In genomic region chr6:32127717-32128592, GRCh38 we compare ENCODE assay signal across 1 cellular context.
TF ChIP-seq lines count a peak whose summit lies in the region.

ATF6B (minus strand) TSS chr6:32128246; CDS start chr6:32128207, 39 bp downstream.

TF ChIP-seq in HepG2, 621 proteins besides CTCF, POLR2A, EP300 and RAD21 (continued from another document and continues in another):
- TF ChIP-seq BRF2 (CRISPR knock-in tag; IDR thresholded peaks at IDR 0.05) (no peak), RFX5 (IDR thresholded peaks at IDR 0.05; ENCODE audit: low read depth, low read length) (peak; percentile 54), GATAD1 (CRISPR knock-in tag; IDR thresholded peaks at IDR 0.05) (peak; percentile 85), ZNF510 (CRISPR knock-in tag; IDR thresholded peaks at IDR 0.05; ENCODE audit: low read depth) (peak; percentile 64; the same call in 1 of the 2 replicates), NFYB (CRISPR knock-in tag; IDR thresholded peaks at IDR 0.05) (peak; percentile 91), SOX5 (CRISPR knock-in tag; IDR thresholded peaks at IDR 0.05; ENCODE audit: borderline replicate concordance) (no peak), ATF5 (CRISPR knock-in tag; IDR thresholded peaks at IDR 0.05; ENCODE audit: low read depth) (no peak), TFDP2 (CRISPR knock-in tag; IDR thresholded peaks at IDR 0.05) (0 out of 2 replicates have a peak, but pooled peaks have one; percentile 20), HMGA1 (CRISPR knock-in tag; conservative IDR thresholded peaks at IDR 0.05) (no peak), TFDP1 (CRISPR knock-in tag; IDR thresholded peaks at IDR 0.05; ENCODE audit: borderline replicate concordance) (0 out of 2 replicates have a peak, but pooled peaks have one; percentile 32), MXD1 (CRISPR knock-in tag; IDR thresholded peaks at IDR 0.05) (peak; percentile 60; the same call in 1 of the 2 replicates), EED (CRISPR knock-in tag; IDR thresholded peaks at IDR 0.05) (peak; percentile 90; the same call in 1 of the 2 replicates), ZNF276 (CRISPR knock-in tag; IDR thresholded peaks at IDR 0.05; ENCODE audit: low read depth) (no peak), ZNF772 (CRISPR knock-in tag; IDR thresholded peaks at IDR 0.05) (0 out of 2 replicates have a peak, but pooled peaks have one; percentile 48), PITX1 (CRISPR knock-in tag; IDR thresholded peaks at IDR 0.05) (peak; percentile 36; the same call in 1 of the 2 replicates), ZNF710 (CRISPR knock-in tag; IDR thresholded peaks at IDR 0.05; ENCODE audit: borderline replicate concordance) (no peak), ATF7-NPFF (CRISPR knock-in tag; IDR thresholded peaks at IDR 0.05; ENCODE audit: low read depth) (no peak), PHF20 (CRISPR knock-in tag; IDR thresholded peaks at IDR 0.05) (peak; percentile 69), KDM5A (IDR thresholded peaks at IDR 0.05; ENCODE audit: borderline replicate concordance, low read length) (peak; percentile 96), SIN3A (IDR thresholded peaks at IDR 0.05; ENCODE audit: borderline replicate concordance, low read depth, low read length) (0 out of 2 replicates have a peak, but pooled peaks have one; percentile 89), HDAC1 (CRISPR knock-in tag; IDR thresholded peaks at IDR 0.05) (peak; percentile 84), HNRNPUL1 (IDR thresholded peaks at IDR 0.05; ENCODE audit: low read depth, low read length) (no peak), ZNF333 (CRISPR knock-in tag; IDR thresholded peaks at IDR 0.05; ENCODE audit: borderline replicate concordance) (0 out of 2 replicates have a peak, but pooled peaks have one; percentile 90), ZNF124 (CRISPR knock-in tag; IDR thresholded peaks at IDR 0.05) (no peak), ZBTB26 (CRISPR knock-in tag; IDR thresholded peaks at IDR 0.05; ENCODE audit: borderline replicate concordance) (peak; percentile 26; the same call in 1 of the 2 replicates), TCF12 (IDR thresholded peaks at IDR 0.05) (no peak), TCF12 (CRISPR knock-in tag; IDR thresholded peaks at IDR 0.05) (0 out of 2 replicates have a peak, but pooled peaks have one; percentile 68), ZNF639 (CRISPR knock-in tag; conservative IDR thresholded peaks at IDR 0.05) (0 out of 2 replicates have a peak, but pooled peaks have one; percentile 44), KMT2B (CRISPR knock-in tag; IDR thresholded peaks at IDR 0.05) (peak; percentile 43; the same call in 1 of the 2 replicates), NPAS2 (CRISPR knock-in tag; IDR thresholded peaks at IDR 0.05; ENCODE audit: borderline replicate concordance) (no peak), ZNF704 (CRISPR knock-in tag; IDR thresholded peaks at IDR 0.05; ENCODE audit: borderline replicate concordance) (peak; percentile 73; the same call in 1 of the 2 replicates), MIXL1 (CRISPR knock-in tag; IDR thresholded peaks at IDR 0.05) (0 out of 2 replicates have a peak, but pooled peaks have one; percentile 11), KLF11 (CRISPR knock-in tag; IDR thresholded peaks at IDR 0.05) (peak; percentile 63), RCOR2 (CRISPR knock-in tag; IDR thresholded peaks at IDR 0.05) (no peak), NR2F6 (IDR thresholded peaks at IDR 0.05) (no peak), NR2F6 (CRISPR knock-in tag; IDR thresholded peaks at IDR 0.05) (no peak), ZNF225 (CRISPR knock-in tag; IDR thresholded peaks at IDR 0.05) (0 out of 2 replicates have a peak, but pooled peaks have one; percentile 56), GPBP1L1 (CRISPR knock-in tag; IDR thresholded peaks at IDR 0.05) (no peak), ZBTB7A (CRISPR knock-in tag; IDR thresholded peaks at IDR 0.05) (no peak), TGIF2 (CRISPR knock-in tag; IDR thresholded peaks at IDR 0.05) (peak; percentile 30; the same call in 1 of the 2 replicates), MED8 (CRISPR knock-in tag; IDR thresholded peaks at IDR 0.05; ENCODE audit: insufficient replicate concordance) (no peak), ARNT2 (CRISPR knock-in tag; IDR thresholded peaks at IDR 0.05; ENCODE audit: low read depth) (no peak; the same call in 1 of the 2 replicates), E2F2 (CRISPR knock-in tag; IDR thresholded peaks at IDR 0.05; ENCODE audit: borderline replicate concordance) (no peak), TSC22D2 (CRISPR knock-in tag; IDR thresholded peaks at IDR 0.05; ENCODE audit: borderline replicate concordance) (peak; percentile 85; the same call in 1 of the 2 replicates), RBAK (CRISPR knock-in tag; IDR thresholded peaks at IDR 0.05) (no peak), TBX3 (IDR thresholded peaks at IDR 0.05; ENCODE audit: borderline replicate concordance) (no peak), TAF15 (IDR thresholded peaks at IDR 0.05; ENCODE audit: low read depth, low read length, poor library complexity, severe bottlenecking) (no peak), MTERF4 (CRISPR knock-in tag; IDR thresholded peaks at IDR 0.05) (peak; percentile 80; the same call in 1 of the 2 replicates), ZNF598 (CRISPR knock-in tag; IDR thresholded peaks at IDR 0.05; ENCODE audit: borderline replicate concordance) (no peak; the same call in 1 of the 2 replicates), EHMT2 (IDR thresholded peaks at IDR 0.05; ENCODE audit: borderline replicate concordance, low read depth, low read length) (no peak; the same call in 1 of the 2 replicates), ZNF143 (CRISPR knock-in tag; IDR thresholded peaks at IDR 0.05) (peak; percentile 89)
